17 cellular contexts compared by ENCODE assay signal in the genomic region with DNA sequence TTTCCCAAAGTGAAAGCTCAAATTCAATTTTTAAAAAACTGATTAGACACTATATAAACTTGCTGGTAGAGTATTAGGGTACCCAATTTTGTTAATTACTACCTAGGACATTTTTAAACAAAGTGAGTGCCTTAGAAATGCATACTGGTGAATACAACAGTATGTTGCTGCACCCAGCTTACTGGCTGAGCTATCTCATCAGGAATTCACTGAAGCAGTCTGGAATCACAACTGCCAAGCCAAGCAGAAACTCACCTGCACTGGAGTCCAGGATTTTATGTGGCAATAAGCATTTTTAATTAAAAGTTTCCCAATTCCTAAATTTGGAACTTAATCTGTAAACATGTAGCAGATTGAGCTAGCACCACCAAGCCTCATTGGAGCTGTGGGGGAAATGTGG.
"Had no signal": no experiment of that assay in that cellular context is flagged by ENCODE, and none has a peak within 500 bp of the region (broad histone marks: within the 10 kb centered on the region; RNA-seq: fewer than 3 reads in every experiment).

No MANE protein-coding gene starts in this region.

- H3K27ac Mint-ChIP-seq: activated CD4-positive, alpha-beta T cell treated with anti-CD3 and anti-CD28 coated beads, Interleukin-2, amount 10 ng/mL, durations not matched to agents 7 days and 5 days; activated CD8-positive, alpha-beta T cell treated with anti-CD3 and anti-CD28 coated beads, Interleukin-2, amount 10 ng/mL, durations not matched to agents 7 days and 5 days; activated naive CD4-positive, alpha-beta T cell treated with anti-CD3 and anti-CD28 coated beads for 36 hours; activated T-cell treated with anti-CD3 and anti-CD28 coated beads, Interleukin-2, amount 50 U/mL, for 24 hours; activated T-helper 2 cell treated with anti-CD3 and anti-CD28 coated beads, Interferon-gamma antibody, Interleukin-2, Interleukin-4, amounts not matched to agents 10 μg/mL and 5 μg/mL and 100 μg/mL, durations not matched to agents 14 hours and 24 hours and 36 hours; naive thymus-derived CD4-positive, alpha-beta T cell; stimulated activated naive B cell treated with anti-CD40 and anti-IgM and Interleukin-4, amounts not matched to agents 10 μg/mL and 1 μg/mL and 100 μg/mL, for 72 hours; T-helper 1 cell treated with Interleukin-12 subunit alpha and Interleukin-12 subunit beta and Interleukin-4 antibody, amounts not matched to agents 30 μg/mL and 1 μg/mL, for 36 hours had no signal

- DNase-seq: activated CD4-positive, alpha-beta T cell treated with anti-CD3 and anti-CD28 coated beads, Interleukin-2, amount 10 ng/mL, durations not matched to agents 7 days and 5 days; activated CD8-positive, alpha-beta T cell treated with anti-CD3 and anti-CD28 coated beads, Interleukin-2, amount 10 ng/mL, durations not matched to agents 7 days and 5 days; activated naive CD4-positive, alpha-beta T cell treated with anti-CD3 and anti-CD28 coated beads for 36 hours; activated T-cell treated with anti-CD3 and anti-CD28 coated beads, Interleukin-2, amount 50 U/mL, for 24 hours; brain microvascular endothelial cell; cortex of kidney; mesendoderm; naive thymus-derived CD4-positive, alpha-beta T cell; pancreas; sigmoid colon; spleen; stimulated activated naive B cell treated with anti-CD40 and anti-IgM and Interleukin-4, amounts not matched to agents 10 μg/mL and 1 μg/mL and 100 μg/mL, for 72 hours had no signal

- H3K9me3 Mint-ChIP-seq: activated CD4-positive, alpha-beta T cell treated with anti-CD3 and anti-CD28 coated beads, Interleukin-2, amount 10 ng/mL, durations not matched to agents 7 days and 5 days; activated naive CD4-positive, alpha-beta T cell treated with anti-CD3 and anti-CD28 coated beads for 36 hours; activated T-cell treated with anti-CD3 and anti-CD28 coated beads, Interleukin-2, amount 50 U/mL, for 24 hours; activated T-helper 2 cell treated with anti-CD3 and anti-CD28 coated beads, Interferon-gamma antibody, Interleukin-2, Interleukin-4, amounts not matched to agents 10 μg/mL and 5 μg/mL and 100 μg/mL, durations not matched to agents 14 hours and 24 hours and 36 hours; central memory CD8-positive, alpha-beta T cell; stimulated activated naive B cell treated with anti-CD40 and anti-IgM and Interleukin-4, amounts not matched to agents 10 μg/mL and 1 μg/mL and 100 μg/mL, for 72 hours; T-helper 1 cell treated with Interleukin-12 subunit alpha and Interleukin-12 subunit beta and Interleukin-4 antibody, amounts not matched to agents 30 μg/mL and 1 μg/mL, for 36 hours had no signal

- H3K36me3 ChIP-seq: brain microvascular endothelial cell, neutrophil, pancreas, spleen had no signal

- H3K4me1 Mint-ChIP-seq: activated CD4-positive, alpha-beta T cell treated with anti-CD3 and anti-CD28 coated beads, Interleukin-2, amount 10 ng/mL, durations not matched to agents 7 days and 5 days; central memory CD8-positive, alpha-beta T cell; naive thymus-derived CD4-positive, alpha-beta T cell; stimulated activated naive B cell treated with anti-CD40 and anti-IgM and Interleukin-4, amounts not matched to agents 10 μg/mL and 1 μg/mL and 100 μg/mL, for 72 hours had no signal

- H3K4me3 ChIP-seq: pancreas, sigmoid colon, spleen had no signal

- H3K27ac ChIP-seq: brain microvascular endothelial cell, neutrophil, pancreas, sigmoid colon, spleen had no signal

- H3K27me3 ChIP-seq: brain microvascular endothelial cell, neutrophil, pancreas, sigmoid colon, spleen had no signal

- H3K27me3 Mint-ChIP-seq: activated CD4-positive, alpha-beta T cell treated with anti-CD3 and anti-CD28 coated beads, Interleukin-2, amount 10 ng/mL, durations not matched to agents 7 days and 5 days; activated T-cell treated with anti-CD3 and anti-CD28 coated beads, Interleukin-2, amount 50 U/mL, for 24 hours; central memory CD8-positive, alpha-beta T cell; stimulated activated naive B cell treated with anti-CD40 and anti-IgM and Interleukin-4, amounts not matched to agents 10 μg/mL and 1 μg/mL and 100 μg/mL, for 72 hours had no signal

- H3K36me3 Mint-ChIP-seq: naive thymus-derived CD4-positive, alpha-beta T cell; stimulated activated naive B cell treated with anti-CD40 and anti-IgM and Interleukin-4, amounts not matched to agents 10 μg/mL and 1 μg/mL and 100 μg/mL, for 72 hours had no signal

- ATAC-seq: activated CD4-positive, CD25-positive, alpha-beta regulatory T cell treated with anti-CD3 and anti-CD28 coated beads, Interleukin-2, amount 50 U/mL, for 24 hours; activated CD8-positive, alpha-beta T cell treated with anti-CD3 and anti-CD28 coated beads, Interleukin-2, amount 10 ng/mL, durations not matched to agents 7 days and 5 days; naive thymus-derived CD4-positive, alpha-beta T cell; pancreas had no signal

- H3K4me1 ChIP-seq: pancreas, spleen had no signal

- H3K9me3 ChIP-seq: neutrophil, pancreas, sigmoid colon, spleen had no signal

- H3K4me3 Mint-ChIP-seq: activated CD4-positive, alpha-beta T cell treated with anti-CD3 and anti-CD28 coated beads, Interleukin-2, amount 10 ng/mL, durations not matched to agents 7 days and 5 days; activated CD8-positive, alpha-beta T cell treated with anti-CD3 and anti-CD28 coated beads, Interleukin-2, amount 10 ng/mL, durations not matched to agents 7 days and 5 days; activated naive CD4-positive, alpha-beta T cell treated with anti-CD3 and anti-CD28 coated beads for 36 hours; activated T-cell treated with anti-CD3 and anti-CD28 coated beads, Interleukin-2, amount 50 U/mL, for 24 hours; central memory CD8-positive, alpha-beta T cell; naive thymus-derived CD4-positive, alpha-beta T cell; stimulated activated naive B cell treated with anti-CD40 and anti-IgM and Interleukin-4, amounts not matched to agents 10 μg/mL and 1 μg/mL and 100 μg/mL, for 72 hours; T-helper 1 cell treated with Interleukin-12 subunit alpha and Interleukin-12 subunit beta and Interleukin-4 antibody, amounts not matched to agents 30 μg/mL and 1 μg/mL, for 36 hours had no signal
